10 cellular contexts compared by ENCODE assay signal in genomic region chr1:160664573-160665051, GRCh38. TPM values are rescaled to one million over a fixed set of nuclear protein-coding genes. Genes with fewer than 3 reads are reported as not detected.
DNase-seq lines count a peak whose midpoint lies in the region; ATAC-seq lines count a peak whose summit lies in the region.
"Had no signal": no experiment of that assay in that cellular context is flagged by ENCODE, and none has a peak within 500 bp of the region (broad histone marks: within the 10 kb centered on the region; RNA-seq: fewer than 3 reads in every experiment).

No MANE protein-coding gene starts in this region.

- in situ Hi-C loops in SK-MEL-5 (cut with HindIII; ENCODE audit: low pct_unique_long_range_greater_than_20kb, low sequenced_read_pairs) = no loop called here

- H3K36me3 Mint-ChIP-seq in activated T-cell treated with anti-CD3 and anti-CD28 coated beads, Interleukin-2, amount 50 U/mL, for 72 hours (ENCODE audit: insufficient read depth in 2 of 2) = peaks cover 9 to 27% of the 10 kb centered on the region in 2 donors
- H3K36me3 Mint-ChIP-seq in stimulated activated memory B cell treated with anti-CD40 and anti-IgM and Interleukin-4, amounts not matched to agents 10 μg/mL and 1 μg/mL and 100 μg/mL, for 72 hours = no peaks in the 10 kb centered on the region
- H3K36me3 Mint-ChIP-seq: brain had no signal

- H2AK5ac ChIP-seq in trophoblast cell (ENCODE audit: low read length) = no peak overlapping the region

- H3K23ac ChIP-seq in trophoblast cell (ENCODE audit: low read length) = no peak overlapping the region

- H3K79me1 ChIP-seq in trophoblast cell (ENCODE audit: low read length) = no peaks in the 10 kb centered on the region

- H2AFZ ChIP-seq in trophoblast cell (ENCODE audit: insufficient read depth, low read length, poor library complexity) = no peak overlapping the region

- no peak overlapping the region for H3K4me2 ChIP-seq in trophoblast cell (ENCODE audit: low read length)

- H2BK120ac ChIP-seq in trophoblast cell (ENCODE audit: insufficient read depth, low read length, poor library complexity) = no peak overlapping the region

- no peak overlapping the region for H3K14ac ChIP-seq in trophoblast cell (ENCODE audit: low read length)

- H3K36me3 ChIP-seq in trophoblast cell (ENCODE audit: control insufficient read depth in 1 of 2, insufficient read depth in 2 of 2, low read length in 2 of 2) = no peaks in the 10 kb centered on the region

- H4K91ac ChIP-seq in trophoblast cell (ENCODE audit: low read depth, low read length) = no peak overlapping the region

- peak overlapping the region; percentile 99 for H3K27ac Mint-ChIP-seq in activated T-cell treated with anti-CD3 and anti-CD28 coated beads, Interleukin-2, amount 50 U/mL, for 72 hours
- peak overlapping the region; percentile 75 for H3K27ac Mint-ChIP-seq in stimulated activated memory B cell treated with anti-CD40 and anti-IgM and Interleukin-4, amounts not matched to agents 10 μg/mL and 1 μg/mL and 100 μg/mL, for 72 hours
- H3K27ac Mint-ChIP-seq: brain had no signal

- H3K9ac ChIP-seq in trophoblast cell (ENCODE audit: low read length) = no peak overlapping the region

- H3K27me3 ChIP-seq in trophoblast cell (ENCODE audit: insufficient read depth, low read length) = no peaks in the 10 kb centered on the region

- no peak overlapping the region for H3K4me3 ChIP-seq in trophoblast cell (ENCODE audit: low read depth, low read length)

- H3K9me3 ChIP-seq in trophoblast cell (ENCODE audit: insufficient read depth, low read depth, low read length) = no peaks in the 10 kb centered on the region

- peak overlapping the region; percentile 63 to 79 for H3K4me3 Mint-ChIP-seq in activated T-cell treated with anti-CD3 and anti-CD28 coated beads, Interleukin-2, amount 50 U/mL, for 72 hours
- H3K4me3 Mint-ChIP-seq in stimulated activated memory B cell treated with anti-CD40 and anti-IgM and Interleukin-4, amounts not matched to agents 10 μg/mL and 1 μg/mL and 100 μg/mL, for 72 hours = peak overlapping the region; percentile 54
- H3K4me3 Mint-ChIP-seq: brain had no signal

- H3K4me1 Mint-ChIP-seq in activated T-cell treated with anti-CD3 and anti-CD28 coated beads, Interleukin-2, amount 50 U/mL, for 72 hours (ENCODE audit: low read depth) = peaks cover 65% of the 10 kb centered on the region
- peaks cover 56% of the 10 kb centered on the region for H3K4me1 Mint-ChIP-seq in stimulated activated memory B cell treated with anti-CD40 and anti-IgM and Interleukin-4, amounts not matched to agents 10 μg/mL and 1 μg/mL and 100 μg/mL, for 72 hours
- H3K4me1 Mint-ChIP-seq: brain had no signal

- no peaks in the 10 kb centered on the region for H3K27me3 Mint-ChIP-seq in activated T-cell treated with anti-CD3 and anti-CD28 coated beads, Interleukin-2, amount 50 U/mL, for 72 hours (ENCODE audit: low read depth)
- H3K27me3 Mint-ChIP-seq in stimulated activated memory B cell treated with anti-CD40 and anti-IgM and Interleukin-4, amounts not matched to agents 10 μg/mL and 1 μg/mL and 100 μg/mL, for 72 hours = no peaks in the 10 kb centered on the region

- H2BK5ac ChIP-seq in trophoblast cell (ENCODE audit: low read depth, low read length, poor library complexity) = no peak overlapping the region

- WGBS in trophoblast cell (ENCODE audit: extremely low coverage, insufficient coverage, insufficient read length) = no CpG with 5 or more reads among the region's 3 CpGs

- H4K12ac ChIP-seq in trophoblast cell (ENCODE audit: low read depth, low read length) = no peak overlapping the region

- no peak overlapping the region for H3K4ac ChIP-seq in trophoblast cell (ENCODE audit: low read depth, low read length)

- peaks cover 3 to 6% of the 10 kb centered on the region in 2 experiments for H3K4me1 ChIP-seq in trophoblast cell (ENCODE audit: control insufficient read depth in 1 of 2, insufficient read depth in 2 of 2, low read length in 2 of 2)

- H3K18ac ChIP-seq in trophoblast cell (ENCODE audit: low read length) = no peak overlapping the region

- DNase-seq in activated T-cell treated with anti-CD3 and anti-CD28 coated beads, Interleukin-2, amount 50 U/mL, for 72 hours = no peak
- DNase-seq in activated T-cell treated with anti-CD3 and anti-CD28 coated beads for 4 hours (no peak), SK-MEL-5 (ENCODE audit: low read depth, low spot score) (peak; percentile 29), trophoblast cell (no peak), globus pallidus (ENCODE audit: low spot score) (no peak), NCI-H526 (lab: John Stamatoyannopoulos, UW) (no peak)

- H3K27ac ChIP-seq in trophoblast cell (ENCODE audit: low read depth, low read length) = no peak overlapping the region

- no peak overlapping the region for H4K8ac ChIP-seq in trophoblast cell (ENCODE audit: low read depth, low read length)

- H2BK12ac ChIP-seq in trophoblast cell (ENCODE audit: low read length) = no peak overlapping the region

- no peaks in the 10 kb centered on the region for H3K79me2 ChIP-seq in trophoblast cell (ENCODE audit: control insufficient read depth, insufficient read depth, low read length, poor library complexity)

- ATAC-seq in activated T-cell treated with anti-CD3 and anti-CD28 coated beads, Interleukin-2, amount 50 U/mL, for 72 hours (replicated peaks in 1 of 2) = peak; percentile 81 to 82
- ATAC-seq in HG02642 (IDR thresholded peaks at IDR 0.05; ENCODE audit: poor library complexity, unreplicated experiment) = peak; percentile 79
- ATAC-seq in stimulated activated memory B cell treated with anti-CD40 and anti-IgM and Interleukin-4, amounts not matched to agents 10 μg/mL and 1 μg/mL and 100 μg/mL, for 72 hours = peak; percentile 91

- peaks cover 6 to 10% of the 10 kb centered on the region in 2 donors for H3K9me3 Mint-ChIP-seq in activated T-cell treated with anti-CD3 and anti-CD28 coated beads, Interleukin-2, amount 50 U/mL, for 72 hours
- no peaks in the 10 kb centered on the region for H3K9me3 Mint-ChIP-seq in stimulated activated memory B cell treated with anti-CD40 and anti-IgM and Interleukin-4, amounts not matched to agents 10 μg/mL and 1 μg/mL and 100 μg/mL, for 72 hours

RNA-seq across cellular contexts. Expression of gene SLAMF1, which starts 17.8 kb away (rescaled TPM):
- total RNA-seq in activated T-cell treated with anti-CD3 and anti-CD28 coated beads, Interleukin-2, amount 50 U/mL, for 72 hours = 100 to 1,000 TPM in 1 of 2 donors, 10 to 100 TPM in 1; 81.4 to 134 TPM
- total RNA-seq in SK-MEL-5 (2014; rRNA removed; shearing (Covaris generic)) = not detected in 2 replicates
- 0.02 TPM in 1 of 2 replicates, not detected in the other for polyA plus RNA-seq in SK-MEL-5 (2015; cell fraction: cytosol; rRNA removed)
- polyA plus RNA-seq in SK-MEL-5 (2015; cell fraction: nucleus; rRNA removed) = 0.20 TPM in 1 of 2 replicates, not detected in the other
- 0.01 TPM in 1 of 2 replicates, not detected in the other for polyA plus RNA-seq in trophoblast cell (2013)

RNA-seq across cellular contexts. Expression of gene CD48, which starts 47.0 kb away (rescaled TPM):
- 100 to 1,000 TPM; 215 to 220 TPM for total RNA-seq in activated T-cell treated with anti-CD3 and anti-CD28 coated beads, Interleukin-2, amount 50 U/mL, for 72 hours
- total RNA-seq in SK-MEL-5 (2014; rRNA removed; shearing (Covaris generic)) = not detected in 2 replicates
- not detected in 2 replicates for polyA plus RNA-seq in SK-MEL-5 (2015; cell fraction: cytosol; rRNA removed)
- not detected in 2 replicates for polyA plus RNA-seq in SK-MEL-5 (2015; cell fraction: nucleus; rRNA removed)
- polyA plus RNA-seq in trophoblast cell (2013) = not detected in 2 replicates
- total RNA-seq: RPMI7951 had no signal

Comparison
In these comparisons a context has a peak if more than half of its experiments do, and no peak if none do; other contexts are left out.
1. RNA of gene SLAMF1, which starts 17.8 kb away (total RNA-seq): 81.4 to 134 TPM in activated T-cell treated with anti-CD3 and anti-CD28 coated beads, Interleukin-2, amount 50 U/mL, for 72 hours; not detected in SK-MEL-5; every median in the first group is over 10 times any median in the second.
2. RNA of gene CD48, which starts 47.0 kb away (total RNA-seq): 215 to 220 TPM in activated T-cell treated with anti-CD3 and anti-CD28 coated beads, Interleukin-2, amount 50 U/mL, for 72 hours; not detected in SK-MEL-5; every median in the first group is over 100 times any median in the second.
3. Peak in every context shown above with its lines, with median percentiles within 50 percentile points of each other: ATAC-seq.